In genomic region chr1:111175349-111175748, GRCh38 we compare ENCODE assay signal across 2 cellular contexts.
TF ChIP-seq lines count a peak whose summit lies in the region.

No MANE protein-coding gene starts in this region.

TF ChIP-seq in HEK293, 187 proteins besides CTCF, POLR2A, EP300 and RAD21:
- TF ChIP-seq ZBTB20 (tag by site-specific recombination; IDR thresholded peaks at IDR 0.05): no peak
- TF ChIP-seq SCRT2 (tag by site-specific recombination; IDR thresholded peaks at IDR 0.05): peak; percentile 51
TF ChIP-seq in HEK293: peak in this region for 1.

TF ChIP-seq in K562, 482 proteins besides CTCF, POLR2A, EP300 and RAD21:
- no peak for TF ChIP-seq ATF1 (CRISPR knock-in tag; IDR thresholded peaks at IDR 0.05)
- no peak for TF ChIP-seq ATF1 (tag; IDR thresholded peaks at IDR 0.05)
- no peak for TF ChIP-seq CEBPG (CRISPR knock-in tag; IDR thresholded peaks at IDR 0.05)
- TF ChIP-seq CEBPG (tag; conservative IDR thresholded peaks at IDR 0.05 in 1 of 2, IDR thresholded peaks at IDR 0.05 in 1 of 2): peak; percentile 55 to 84; a peak in 3 of 4 replicates
- TF ChIP-seq STAT6 (CRISPR knock-in tag; IDR thresholded peaks at IDR 0.05): no peak
- no peak for TF ChIP-seq JUND (IDR thresholded peaks at IDR 0.05; ENCODE audit: borderline replicate concordance, low read depth, low read length)
- no peak for TF ChIP-seq JUND (tag; IDR thresholded peaks at IDR 0.05; ENCODE audit: borderline replicate concordance, low read depth, low read length)
- TF ChIP-seq GTF2E2 (tag; IDR thresholded peaks at IDR 0.05): no peak
- no peak for TF ChIP-seq ZSCAN29 (IDR thresholded peaks at IDR 0.05)
- no peak for TF ChIP-seq ZBTB26 (CRISPR knock-in tag; IDR thresholded peaks at IDR 0.05)
- no peak for TF ChIP-seq ZZZ3 (IDR thresholded peaks at IDR 0.05)
- TF ChIP-seq CEBPB (tag; IDR thresholded peaks at IDR 0.05): peak; percentile 86
